In genomic region chr11:72112541-72113136, GRCh38 we compare ENCODE assay signal across 8 cellular contexts. TPM values are rescaled to one million over a fixed set of nuclear protein-coding genes. Genes with fewer than 3 reads are reported as not detected.
DNase-seq lines count a peak whose midpoint lies in the region; ATAC-seq and TF ChIP-seq lines count a peak whose summit lies in the region.

ANAPC15 (minus strand) TSS chr11:72112695; CDS start chr11:72111276, 1,419 bp downstream.

- H3K27me3 Mint-ChIP-seq in natural killer cell treated with Interleukin-12 subunit alpha and Interleukin-12 subunit beta and Interleukin-15 and Interleukin-18, amount 100 ng/mL, for 72 hours, result peaks cover 10 to 12% of the 10 kb centered on the region in 2 donors

- ATAC-seq in RWPE2 (ENCODE audit: low read depth), result peak; percentile 76
- peak; percentile 90 to 91 for ATAC-seq in natural killer cell treated with Interleukin-12 subunit alpha and Interleukin-12 subunit beta and Interleukin-15 and Interleukin-18, amount 100 ng/mL, for 72 hours
- ATAC-seq in stimulated activated naive CD8-positive, alpha-beta T cell treated with anti-CD3 and anti-CD28 coated beads, Interleukin-15, Interleukin-2, amounts not matched to agents 100 U/mL and 50 U/mL, for 24 hours, result peak; percentile 91

- H3K27ac ChIP-seq in RWPE2 (ENCODE audit: poor library complexity, severe bottlenecking), result peak within 1 kb of the TSS; percentile 84

- no peaks in the 10 kb centered on the region for H3K9me3 ChIP-seq in RWPE2 (ENCODE audit: severe bottlenecking)

- H3K4me1 Mint-ChIP-seq in natural killer cell treated with Interleukin-12 subunit alpha and Interleukin-12 subunit beta and Interleukin-15 and Interleukin-18, amount 100 ng/mL, for 72 hours (ENCODE audit: low read depth in 2 of 2), result peaks cover 21 to 30% of the 10 kb centered on the region in 2 donors

- H3K27ac Mint-ChIP-seq in natural killer cell treated with Interleukin-12 subunit alpha and Interleukin-12 subunit beta and Interleukin-15 and Interleukin-18, amount 100 ng/mL, for 72 hours, result peak within 1 kb of the TSS; percentile 94 to 95

- no peak for TF ChIP-seq CTCF in RWPE2 (IDR thresholded peaks at IDR 0.05; ENCODE audit: poor library complexity, severe bottlenecking)
- TF ChIP-seq CTCF in fibroblast of pulmonary artery (IDR thresholded peaks at IDR 0.05; ENCODE audit: low read length, missing control alignments), result no peak

- H3K9me3 Mint-ChIP-seq in natural killer cell treated with Interleukin-12 subunit alpha and Interleukin-12 subunit beta and Interleukin-15 and Interleukin-18, amount 100 ng/mL, for 72 hours, result no peaks in the 10 kb centered on the region

- DNase-seq in Daoy (ENCODE audit: low read depth) (peak; percentile 99), H4 (ENCODE audit: low spot score) (peak; percentile 99), LoVo (ENCODE audit: low spot score) (peak; percentile 98), RWPE2 (ENCODE audit: low spot score) (peak; percentile 97), fibroblast of pulmonary artery (ENCODE audit: low read depth) (peak; percentile 100)
- DNase-seq in activated T-helper 9 cell treated with anti-CD3 and anti-CD28 coated beads, Interleukin-2, amount 50 U/mL, for 16 hours (ENCODE audit: low read depth), result peak; percentile 97
- peak; percentile 98 for DNase-seq in natural killer cell treated with Interleukin-12 subunit alpha and Interleukin-12 subunit beta and Interleukin-15 and Interleukin-18, amount 100 ng/mL, for 72 hours (ENCODE audit: low spot score)
- DNase-seq in stimulated activated naive CD8-positive, alpha-beta T cell treated with anti-CD3 and anti-CD28 coated beads, Interleukin-15, Interleukin-2, amounts not matched to agents 100 U/mL and 50 U/mL, for 24 hours, result peak; percentile 98

- peak within 1 kb of the TSS; percentile 88 for H3K4me3 Mint-ChIP-seq in natural killer cell treated with Interleukin-12 subunit alpha and Interleukin-12 subunit beta and Interleukin-15 and Interleukin-18, amount 100 ng/mL, for 72 hours

- H3K36me3 Mint-ChIP-seq in natural killer cell treated with Interleukin-12 subunit alpha and Interleukin-12 subunit beta and Interleukin-15 and Interleukin-18, amount 100 ng/mL, for 72 hours, result peaks cover 6% of the 10 kb centered on the region

- H3K4me3 ChIP-seq in RWPE2 (ENCODE audit: severe bottlenecking) (peak within 1 kb of the TSS; percentile 58), fibroblast of pulmonary artery (replicated peaks; ENCODE audit: low read depth, low read length) (peak within 1 kb of the TSS; percentile 77)

- H3K27me3 ChIP-seq in RWPE2 (ENCODE audit: insufficient read depth, poor library complexity, severe bottlenecking), result no peaks in the 10 kb centered on the region

- H3K36me3 ChIP-seq in RWPE2 (ENCODE audit: low read depth), result peaks cover 8% of the 10 kb centered on the region; the same call in 1 of the 2 replicates

- H3K4me1 ChIP-seq in RWPE2 (ENCODE audit: insufficient read depth, poor library complexity, severe bottlenecking), result peaks cover 13% of the 10 kb centered on the region

RNA-seq across cellular contexts. Expression of gene ANAPC15, which starts in this region (rescaled TPM):
- 38.8 and 56.7 TPM in 2 replicates for total RNA-seq in Daoy (2014; rRNA removed; shearing (Covaris generic))
- total RNA-seq in H4 (2014; rRNA removed; shearing (Covaris generic)), result 70.4 and 74.9 TPM in 2 replicates
- total RNA-seq in natural killer cell treated with Interleukin-12 subunit alpha and Interleukin-12 subunit beta and Interleukin-15 and Interleukin-18, amount 100 ng/mL, for 72 hours, result 10 to 100 TPM; 37.4 to 37.7 TPM

Comparison
In these comparisons a context has a peak if more than half of its experiments do, and no peak if none do; other contexts are left out.
1. Peak in every context shown above with its lines: DNase-seq, ATAC-seq, H3K4me3 ChIP-seq and H3K27ac ChIP-seq.